Comparison of ENCODE assay signal across 10 cellular contexts in the genomic region with DNA sequence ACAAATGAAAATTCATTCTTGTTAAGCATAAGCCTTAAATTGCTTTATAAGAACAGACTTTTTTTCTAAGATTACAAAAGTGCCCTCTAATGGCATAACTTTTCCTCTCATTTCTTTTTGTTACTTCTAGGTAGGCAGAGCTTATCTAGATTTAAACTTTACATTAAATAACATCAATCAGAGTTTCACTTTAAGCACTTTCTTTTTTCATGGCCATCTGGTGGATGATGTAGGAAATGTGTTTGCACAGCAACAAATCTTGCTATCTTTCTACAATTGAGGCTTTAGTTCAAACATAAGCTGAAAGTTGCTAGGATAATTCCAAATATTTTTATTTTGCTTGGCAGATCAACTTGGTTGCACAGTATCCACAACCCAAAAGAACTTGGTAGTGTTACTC. TPM values are rescaled to one million over a fixed set of nuclear protein-coding genes. Genes with fewer than 3 reads are reported as not detected.
DNase-seq lines count a peak whose midpoint lies in the region; ATAC-seq, FAIRE-seq and TF ChIP-seq lines count a peak whose summit lies in the region.
"Had no signal": no experiment of that assay in that cellular context is flagged by ENCODE, and none has a peak within 500 bp of the region (broad histone marks: within the 10 kb centered on the region; RNA-seq: fewer than 3 reads in every experiment).

No MANE protein-coding gene starts in this region.

- H3K4me1 Mint-ChIP-seq in progenitor cell of endocrine pancreas (ENCODE audit: low read depth), result peaks cover 2% of the 10 kb centered on the region
- H3K4me1 Mint-ChIP-seq: activated CD4-positive, alpha-beta T cell treated with anti-CD3 and anti-CD28 coated beads for 36 hours had no signal

- FAIRE-seq in endometrium (lab: Jason Lieb, UNC), result peak; percentile 64

- TF ChIP-seq POLR2A in NB4 (IDR thresholded peaks at IDR 0.05; ENCODE audit: extremely low read depth, insufficient read length), result no peak

- ATAC-seq in HG02798 (IDR thresholded peaks at IDR 0.05; ENCODE audit: poor library complexity, unreplicated experiment), result no peak
- ATAC-seq: activated CD4-positive, alpha-beta T cell treated with anti-CD3 and anti-CD28 coated beads for 36 hours had no signal

- no peak overlapping the region for H3K27ac Mint-ChIP-seq in progenitor cell of endocrine pancreas
- H3K27ac Mint-ChIP-seq: activated CD4-positive, alpha-beta T cell treated with anti-CD3 and anti-CD28 coated beads for 36 hours; activated naive CD4-positive, alpha-beta T cell treated with anti-CD3 and anti-CD28 coated beads, Interleukin-2, amount 50 U/mL, for 24 hours had no signal

- peaks cover 12% of the 10 kb centered on the region for H3K27me3 Mint-ChIP-seq in progenitor cell of endocrine pancreas

- H3K9me3 Mint-ChIP-seq in progenitor cell of endocrine pancreas (ENCODE audit: low read depth), result no peaks in the 10 kb centered on the region
- H3K9me3 Mint-ChIP-seq: activated naive CD4-positive, alpha-beta T cell treated with anti-CD3 and anti-CD28 coated beads, Interleukin-2, amount 50 U/mL, for 24 hours had no signal

- DNase-seq in ELR (ENCODE audit: low read depth) (peak; percentile 29), NB4 (ENCODE audit: low read depth) (no peak), progenitor cell of endocrine pancreas (ENCODE audit: low spot score, unreplicated experiment) (no peak), globus pallidus (ENCODE audit: low spot score) (no peak)
- DNase-seq in activated T-cell treated with anti-CD3 and anti-CD28 coated beads, Interleukin-2, amount 50 U/mL, for 1 hour, result no peak
- DNase-seq: activated CD4-positive, alpha-beta T cell treated with anti-CD3 and anti-CD28 coated beads for 36 hours; PC-9 had no signal

- TF ChIP-seq CTCF in NB4 (IDR thresholded peaks at IDR 0.05; ENCODE audit: low read depth, low read length) (peak; percentile 15), progenitor cell of endocrine pancreas (IDR thresholded peaks at IDR 0.05; ENCODE audit: unreplicated experiment) (peak; percentile 41)

- no peak overlapping the region for H3K4me3 Mint-ChIP-seq in progenitor cell of endocrine pancreas (ENCODE audit: low read depth)
- H3K4me3 Mint-ChIP-seq: activated CD4-positive, alpha-beta T cell treated with anti-CD3 and anti-CD28 coated beads for 36 hours; activated naive CD4-positive, alpha-beta T cell treated with anti-CD3 and anti-CD28 coated beads, Interleukin-2, amount 50 U/mL, for 24 hours had no signal

- H3K4me3 ChIP-seq in NB4 (ENCODE audit: low read depth, low read length), result no peak overlapping the region
- H3K4me3 ChIP-seq: PC-9 had no signal

- no peaks in the 10 kb centered on the region for H3K36me3 Mint-ChIP-seq in progenitor cell of endocrine pancreas (ENCODE audit: insufficient read depth)
- H3K36me3 Mint-ChIP-seq: activated naive CD4-positive, alpha-beta T cell treated with anti-CD3 and anti-CD28 coated beads, Interleukin-2, amount 50 U/mL, for 24 hours had no signal

RNA-seq across cellular contexts. Expression of a gene that starts 22.1 kb away (rescaled TPM):
- 0.34 and 0.67 TPM in 2 replicates for total RNA-seq in progenitor cell of endocrine pancreas
- total RNA-seq: PC-9 had no signal
